ENCODE assay signal across 23 cellular contexts in genomic region chr7:40784176-40784575, GRCh38.
"Had no signal": no experiment of that assay in that cellular context is flagged by ENCODE, and none has a peak within 500 bp of the region (broad histone marks: within the 10 kb centered on the region; RNA-seq: fewer than 3 reads in every experiment).

No MANE protein-coding gene starts in this region.

- H3K36me3 ChIP-seq: MG63 had no signal

- H3K27me3 ChIP-seq: MG63 had no signal

- H3K9me3 ChIP-seq: MG63, SK-N-SH had no signal

- H3K27ac ChIP-seq: HL-60 had no signal

- H3K4me2 ChIP-seq: SK-N-SH had no signal

- H3K9ac ChIP-seq: SK-N-SH had no signal

- DNase-seq: IMR-90, Karpas-422, KG1, MG63, NCI-H1092, NCI-H1105 treated with DMSO at 0.1 percent for 48 hours, NCI-H1417 treated with DMSO at 0.1 percent for 48 hours, NCI-H146, NCI-H1694 treated with DMSO at 0.1 percent for 48 hours, NCI-H1930, NCI-H2081, NCI-H2107, NCI-H2171 treated with DMSO at 0.1 percent for 48 hours, NCI-H345, NCI-H446 treated with DMSO at 0.1 percent for 48 hours, NCI-H510A treated with DMSO at 0.1 percent for 48 hours, NCI-H69, NCI-H774, RPMI8226, SHP77, SK-N-SH, SW 1271 had no signal

- H3K4me3 ChIP-seq: MG63 had no signal
